In genomic region chr5:76782444-76782843, GRCh38 we compare ENCODE assay signal across 2 cellular contexts.
A peak's percentile ranks its signal among the peaks of the same experiment; 100 is the strongest.
TF ChIP-seq lines count a peak whose summit lies in the region.

No MANE protein-coding gene starts in this region.

TF ChIP-seq in A549, 52 proteins besides CTCF, POLR2A, EP300 and RAD21 (continued from another document):
- TF ChIP-seq KDM5A (IDR thresholded peaks at IDR 0.05) (no peak), FOSL2 (IDR thresholded peaks at IDR 0.05) (no peak), FOSL2 (CRISPR knock-in tag; IDR thresholded peaks at IDR 0.05) (no peak), ELK1 (IDR thresholded peaks at IDR 0.05; ENCODE audit: low read depth, low read length) (no peak), RFX5 (IDR thresholded peaks at IDR 0.05) (no peak), HOXB5 (CRISPR knock-in tag; IDR thresholded peaks at IDR 0.05) (no peak), JUNB (IDR thresholded peaks at IDR 0.05) (no peak)

TF ChIP-seq in endothelial cell of umbilical vein, 7 proteins besides CTCF, POLR2A, EP300 and RAD21:
- peak; percentile 64 for TF ChIP-seq FOS (IDR thresholded peaks at IDR 0.05; ENCODE audit: borderline replicate concordance, insufficient read depth, low read length)
- peak; percentile 24 for TF ChIP-seq POLR2AphosphoS5 (IDR thresholded peaks at IDR 0.05; ENCODE audit: insufficient read depth, low read depth, low read length)
- no peak for TF ChIP-seq GATA2 (IDR thresholded peaks at IDR 0.05; ENCODE audit: insufficient read depth, insufficient read length, low read depth, low read length)
- TF ChIP-seq JUN (IDR thresholded peaks at IDR 0.05; ENCODE audit: borderline replicate concordance, insufficient read depth, insufficient read length, low read depth), result peak; percentile 67
